Comparison of ENCODE assay signal across 8 cellular contexts in the genomic region with DNA sequence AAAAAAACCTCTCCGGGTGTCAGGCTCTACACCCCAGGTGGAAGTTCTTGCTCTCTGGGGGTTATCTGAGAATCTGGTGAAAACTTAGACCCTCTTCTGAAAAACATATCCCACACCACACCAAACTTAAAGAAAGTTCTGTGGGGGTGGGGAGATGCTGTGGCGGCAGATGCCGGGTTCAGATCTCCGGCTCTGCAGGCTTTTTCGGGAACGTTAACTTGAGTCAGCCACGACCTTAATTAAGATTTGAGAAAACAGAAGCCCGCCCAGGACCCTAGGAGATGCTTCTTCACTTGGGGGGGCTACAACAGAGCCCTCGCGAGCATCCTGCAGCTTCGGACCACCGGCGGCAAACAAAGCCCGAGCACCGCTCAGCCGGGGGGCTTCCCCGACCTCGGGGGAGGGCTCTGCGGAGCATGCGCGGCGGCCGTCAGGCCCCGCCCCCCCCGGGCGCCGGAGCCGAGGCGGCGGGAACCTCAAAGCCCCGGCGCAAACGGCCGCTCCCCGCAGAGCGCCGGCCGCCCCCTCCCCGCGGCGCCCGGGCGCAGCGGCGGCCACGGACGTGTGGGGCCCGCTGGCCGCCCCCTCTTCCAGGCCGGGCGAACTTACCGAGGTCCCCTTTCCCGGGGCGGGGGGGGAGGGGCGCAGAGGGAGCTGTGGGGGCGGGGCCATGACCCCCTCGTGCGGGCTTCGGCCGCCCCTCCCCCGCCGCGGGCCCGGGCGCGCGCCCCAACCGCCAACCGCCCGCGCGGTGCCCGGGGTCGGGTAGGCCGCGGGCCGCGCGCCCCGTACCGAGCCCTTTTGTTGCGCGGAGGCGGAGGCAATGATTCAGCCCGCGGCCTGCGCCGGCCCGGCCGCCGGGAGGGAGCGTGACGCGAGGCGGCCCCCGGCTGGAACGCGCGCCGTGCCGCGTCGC. TPM values are rescaled to one million over a fixed set of nuclear protein-coding genes. Genes with fewer than 3 reads are reported as not detected.
DNase-seq lines count a peak whose midpoint lies in the region; ATAC-seq and TF ChIP-seq lines count a peak whose summit lies in the region.

No MANE protein-coding gene starts in this region.

- peak overlapping the region; percentile 53 for H2AFZ ChIP-seq in parathyroid adenoma

- H3K4me3 ChIP-seq in parathyroid adenoma (ENCODE audit: low read depth, low read length) (peak overlapping the region; percentile 42), uterus (peak overlapping the region; percentile 75 to 97)

- H3K27me3 ChIP-seq in parathyroid adenoma (ENCODE audit: control insufficient read depth, insufficient read depth, low read length) = no peaks in the 10 kb centered on the region
- no peaks in the 10 kb centered on the region for H3K27me3 ChIP-seq in uterus

- intact Hi-C loops in head of caudate nucleus (cut with DNase I) (no loop called here), uterus (cut with DNase I; ENCODE audit: low total_unique reads) (no loop called here)

- TF ChIP-seq CTCF in parathyroid adenoma (IDR thresholded peaks at IDR 0.05) = no peak
- TF ChIP-seq CTCF in uterus (IDR thresholded peaks at IDR 0.05) = no peak

- H3K4me2 ChIP-seq in parathyroid adenoma (ENCODE audit: low read length) = peak overlapping the region; percentile 95

- peak; percentile 45 for DNase-seq in NCI-H510A (lab: John Stamatoyannopoulos, UW)
- no peak for DNase-seq in NCI-H510A treated with DMSO at 0.1 percent for 48 hours (lab: John Stamatoyannopoulos, UW)
- peak; percentile 74 for DNase-seq in RPMI8226
- peak; percentile 71 for DNase-seq in activated naive CD4-positive, alpha-beta T cell treated with anti-CD3 and anti-CD28 coated beads, Interleukin-2, amount 50 U/mL, for 16 hours
- DNase-seq in head of caudate nucleus = peak in 36 of 42 donors; percentile 11 to 78 (median 45)
- DNase-seq in uterus = peak; percentile 30 to 45

- H3K9me3 ChIP-seq in parathyroid adenoma (ENCODE audit: control insufficient read depth, low read length) (no peaks in the 10 kb centered on the region), uterus (no peaks in the 10 kb centered on the region)

- no peaks in the 10 kb centered on the region for H3K4me1 ChIP-seq in parathyroid adenoma
- H3K4me1 ChIP-seq in uterus = no peaks in the 10 kb centered on the region

- no peak overlapping the region for H3K27ac ChIP-seq in parathyroid adenoma
- peak overlapping the region; percentile 84 to 85 for H3K27ac ChIP-seq in uterus

- H3K79me2 ChIP-seq in parathyroid adenoma = no peaks in the 10 kb centered on the region

- no peak for TF ChIP-seq POLR2A in uterus (IDR thresholded peaks at IDR 0.05)

- peak; percentile 32 for ATAC-seq in HG03097 (IDR thresholded peaks at IDR 0.05; ENCODE audit: low FRiP score, unreplicated experiment)

- no peak overlapping the region for H3K9ac ChIP-seq in parathyroid adenoma

- H3K36me3 ChIP-seq in parathyroid adenoma (ENCODE audit: control insufficient read depth, insufficient read depth, low read length) (no peaks in the 10 kb centered on the region), uterus (no peaks in the 10 kb centered on the region)

RNA-seq across cellular contexts. Expression of gene RCC2, which starts 2.0 kb away (rescaled TPM):
- 10 to 100 TPM; 11.8 to 50.4 (median 25.7) TPM for total RNA-seq in uterus
